In the genomic region with DNA sequence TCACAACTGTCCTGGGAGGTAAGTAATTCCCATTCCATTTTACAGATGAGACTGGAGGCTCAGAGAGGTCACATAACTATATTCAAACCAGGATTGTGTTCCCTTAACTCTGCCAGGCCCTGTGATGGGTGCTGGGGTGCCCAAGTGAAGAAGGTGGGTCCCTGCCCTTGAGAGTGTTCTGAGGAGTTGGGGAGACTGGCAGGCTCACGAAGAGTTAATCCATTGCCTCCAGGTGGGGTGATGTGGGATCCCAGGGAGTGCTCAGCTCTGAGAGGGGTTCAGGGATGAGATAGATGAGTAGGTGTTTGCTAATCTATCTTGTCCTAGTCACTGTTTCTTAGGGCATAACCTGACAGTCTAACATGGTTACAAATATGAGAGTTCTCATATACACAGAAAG, we compare ENCODE assay signal across 1 cellular context.
TF ChIP-seq lines count a peak whose summit lies in the region.

No MANE protein-coding gene starts in this region.

TF ChIP-seq in A549, 52 proteins besides CTCF, POLR2A, EP300 and RAD21 (continued from another document):
- TF ChIP-seq, protein P1, sequence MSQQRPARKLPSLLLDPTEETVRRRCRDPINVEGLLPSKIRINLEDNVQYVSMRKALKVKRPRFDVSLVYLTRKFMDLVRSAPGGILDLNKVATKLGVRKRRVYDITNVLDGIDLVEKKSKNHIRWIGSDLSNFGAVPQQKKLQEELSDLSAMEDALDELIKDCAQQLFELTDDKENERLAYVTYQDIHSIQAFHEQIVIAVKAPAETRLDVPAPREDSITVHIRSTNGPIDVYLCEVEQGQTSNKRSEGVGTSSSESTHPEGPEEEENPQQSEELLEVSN (IDR thresholded peaks at IDR 0.05; ENCODE audit: borderline replicate concordance, low read depth), result no peak
TF ChIP-seq in A549: peak in this region for 0.
